Comparison of ENCODE assay signal across 10 cellular contexts in the genomic region with DNA sequence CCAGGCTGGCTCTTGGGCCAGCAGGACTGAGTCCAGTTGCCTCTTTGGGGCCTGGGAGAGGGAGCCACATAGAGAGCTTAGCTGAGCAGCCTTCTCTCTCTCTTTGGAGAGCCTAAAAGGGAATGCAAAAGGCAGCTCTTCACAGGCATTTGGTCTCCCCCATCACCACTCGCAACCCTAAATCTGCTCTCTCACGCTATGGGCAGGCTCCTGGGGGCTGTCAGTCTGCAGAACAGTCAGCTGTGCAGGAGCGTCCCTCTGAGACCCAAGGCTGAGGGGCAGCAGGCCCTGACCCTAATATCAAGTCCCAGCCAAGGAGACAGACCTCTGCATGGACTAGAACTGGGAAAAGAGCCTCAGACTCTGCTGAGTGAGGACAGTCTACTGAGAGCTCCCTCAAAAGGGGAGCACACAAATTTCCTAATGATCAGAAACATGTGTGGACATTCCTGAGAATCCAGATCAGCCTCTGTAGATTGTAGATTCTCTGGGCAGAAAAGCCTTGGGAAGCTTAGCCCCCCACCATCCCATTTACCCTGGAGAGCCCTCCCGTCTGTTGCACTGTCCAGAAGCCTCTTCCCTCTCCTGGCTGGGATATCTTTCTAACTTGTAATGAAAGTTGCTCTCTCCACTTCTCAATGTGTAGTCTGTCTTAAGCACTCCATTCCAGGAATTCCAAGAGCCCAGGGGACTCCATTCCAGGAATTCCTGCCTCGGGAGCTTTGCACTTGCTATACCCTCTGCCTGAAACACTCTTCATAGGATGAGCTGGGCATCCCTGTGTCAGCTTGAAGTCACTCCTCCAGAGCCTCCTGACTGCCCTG.
DNase-seq lines count a peak whose midpoint lies in the region; ATAC-seq and TF ChIP-seq lines count a peak whose summit lies in the region.
"Had no signal": no experiment of that assay in that cellular context is flagged by ENCODE, and none has a peak within 500 bp of the region (broad histone marks: within the 10 kb centered on the region; RNA-seq: fewer than 3 reads in every experiment).

No MANE protein-coding gene starts in this region.

- H3K4me1 Mint-ChIP-seq in Caco-2 (ENCODE audit: low read depth, unreplicated experiment) = peaks cover 15% of the 10 kb centered on the region
- H3K4me1 Mint-ChIP-seq in nephron = peaks cover 11% of the 10 kb centered on the region
- H3K4me1 Mint-ChIP-seq in activated CD4-positive, alpha-beta memory T cell treated with anti-CD3 and anti-CD28 coated beads, Interleukin-2, amount 10 ng/mL, durations not matched to agents 7 days and 5 days = peaks cover 9% of the 10 kb centered on the region

- CTCF ChIA-PET in Caco-2 (lab: Charles Lee) = no interaction called here
- CTCF ChIA-PET in activated CD4-positive, alpha-beta memory T cell treated with anti-CD3 and anti-CD28 coated beads, Interleukin-2, amount 10 ng/mL, durations not matched to agents 7 days and 5 days (lab: Charles Lee) = no interaction called here

- H3K9me3 Mint-ChIP-seq in Caco-2 (ENCODE audit: unreplicated experiment) = no peaks in the 10 kb centered on the region
- H3K9me3 Mint-ChIP-seq in nephron = no peaks in the 10 kb centered on the region
- H3K9me3 Mint-ChIP-seq in activated CD4-positive, alpha-beta memory T cell treated with anti-CD3 and anti-CD28 coated beads, Interleukin-2, amount 10 ng/mL, durations not matched to agents 7 days and 5 days = no peaks in the 10 kb centered on the region
- H3K9me3 Mint-ChIP-seq: activated T-cell treated with anti-CD3 and anti-CD28 coated beads, Interleukin-2, amount 50 U/mL, for 4 hours had no signal

- H3K27me3 ChIP-seq in Caco-2 (replicated peaks; ENCODE audit: control insufficient read depth, insufficient read depth, low read length) = no peaks in the 10 kb centered on the region
- H3K27me3 ChIP-seq in MG63 = no peaks in the 10 kb centered on the region

- POLR2A ChIA-PET in Caco-2 (lab: Charles Lee) = no interaction called here
- POLR2A ChIA-PET in activated CD4-positive, alpha-beta memory T cell treated with anti-CD3 and anti-CD28 coated beads, Interleukin-2, amount 10 ng/mL, durations not matched to agents 7 days and 5 days (lab: Charles Lee) = no interaction called here

- H3K36me3 ChIP-seq in Caco-2 (ENCODE audit: control insufficient read depth, insufficient read depth, low read length) (no peaks in the 10 kb centered on the region), MG63 (no peaks in the 10 kb centered on the region)

- peak; percentile 30 to 59 for DNase-seq in Caco-2
- DNase-seq in MG63 = peak; percentile 40
- DNase-seq in fibroblast of gingiva (ENCODE audit: low read depth) = peak; percentile 51
- DNase-seq in NCI-H446 treated with DMSO at 0.1 percent for 48 hours (lab: John Stamatoyannopoulos, UW) = no peak
- no peak for DNase-seq in activated CD4-positive, alpha-beta memory T cell treated with anti-CD3 and anti-CD28 coated beads, Interleukin-2, amount 10 ng/mL, durations not matched to agents 7 days and 5 days
- DNase-seq in NCI-H526 (lab: John Stamatoyannopoulos, UW) = no peak
- DNase-seq: activated T-cell treated with anti-CD3 and anti-CD28 coated beads, Interleukin-2, amount 50 U/mL, for 4 hours; NCI-H748 treated with DMSO at 0.1 percent for 48 hours had no signal

- H3K4me3 Mint-ChIP-seq in Caco-2 (ENCODE audit: unreplicated experiment) = no peak overlapping the region
- no peak overlapping the region for H3K4me3 Mint-ChIP-seq in nephron
- H3K4me3 Mint-ChIP-seq in activated CD4-positive, alpha-beta memory T cell treated with anti-CD3 and anti-CD28 coated beads, Interleukin-2, amount 10 ng/mL, durations not matched to agents 7 days and 5 days = no peak overlapping the region
- H3K4me3 Mint-ChIP-seq: activated T-cell treated with anti-CD3 and anti-CD28 coated beads, Interleukin-2, amount 50 U/mL, for 4 hours had no signal

- H3K4me3 ChIP-seq in Caco-2 (ENCODE audit: low read depth, low read length) = no peak overlapping the region
- H3K4me3 ChIP-seq in MG63 = no peak overlapping the region

- no peaks in the 10 kb centered on the region for H3K27me3 Mint-ChIP-seq in Caco-2 (ENCODE audit: insufficient read depth, unreplicated experiment)
- peaks cover 5% of the 10 kb centered on the region for H3K27me3 Mint-ChIP-seq in nephron (ENCODE audit: low read depth)
- peaks cover 5% of the 10 kb centered on the region for H3K27me3 Mint-ChIP-seq in activated CD4-positive, alpha-beta memory T cell treated with anti-CD3 and anti-CD28 coated beads, Interleukin-2, amount 10 ng/mL, durations not matched to agents 7 days and 5 days

- no peak for TF ChIP-seq CTCF in Caco-2 (IDR thresholded peaks at IDR 0.05; ENCODE audit: insufficient read depth in 1 of 2, low read depth in 1 of 2, low read length in 1 of 2, severe bottlenecking in 1 of 2, unreplicated experiment in 1 of 2)
- TF ChIP-seq CTCF in nephron (IDR thresholded peaks at IDR 0.05; ENCODE audit: unreplicated experiment in 3 of 3) = no peak

- no TSS peak for BruUV-seq in Caco-2 (replicated peaks; lab: Mats Ljungman, UMichigan)

- H3K4me1 ChIP-seq in Caco-2 = peaks cover 12% of the 10 kb centered on the region; the same call in 1 of the 2 replicates

- H3K36me3 Mint-ChIP-seq in Caco-2 (ENCODE audit: insufficient read depth, unreplicated experiment) (no peaks in the 10 kb centered on the region), nephron (ENCODE audit: low read depth) (no peaks in the 10 kb centered on the region)
- H3K36me3 Mint-ChIP-seq in activated CD4-positive, alpha-beta memory T cell treated with anti-CD3 and anti-CD28 coated beads, Interleukin-2, amount 10 ng/mL, durations not matched to agents 7 days and 5 days (ENCODE audit: low read depth) = no peaks in the 10 kb centered on the region

- peak overlapping the region; percentile 26 for H3K27ac Mint-ChIP-seq in Caco-2 (ENCODE audit: unreplicated experiment)
- H3K27ac Mint-ChIP-seq in nephron = peak overlapping the region in 2 of 3 experiments; percentile 2 to 8
- H3K27ac Mint-ChIP-seq in activated CD4-positive, alpha-beta memory T cell treated with anti-CD3 and anti-CD28 coated beads, Interleukin-2, amount 10 ng/mL, durations not matched to agents 7 days and 5 days = no peak overlapping the region

- 0 out of 2 replicates have a peak, but pooled peaks cover 3% of the 10 kb centered on the region for H3K9me3 ChIP-seq in Caco-2
- H3K9me3 ChIP-seq in MG63 = no peaks in the 10 kb centered on the region

- intact Hi-C loops in Caco-2 (cut with micrococcal nuclease; ENCODE audit: unreplicated experiment) = no loop called here

- ATAC-seq in GM19455 (IDR thresholded peaks at IDR 0.05; ENCODE audit: unreplicated experiment) = no peak

Comparison
In these comparisons a context has a peak if more than half of its experiments do, and no peak if none do; other contexts are left out.
1. DNase-seq: peak in Caco-2 (2 of 2), MG63 (single experiment) and fibroblast of gingiva (single experiment); none in NCI-H446 treated with DMSO at 0.1 percent for 48 hours (single experiment), activated CD4-positive, alpha-beta memory T cell treated with anti-CD3 and anti-CD28 coated beads, Interleukin-2, amount 10 ng/mL, durations not matched to agents 7 days and 5 days (single experiment) and NCI-H526 (0 of 2).